Comparison of ENCODE assay signal across 27 cellular contexts in genomic region chr3:53426918-53427317, GRCh38.
DNase-seq lines count a peak whose midpoint lies in the region; TF ChIP-seq lines count a peak whose summit lies in the region.
"Had no signal": no experiment of that assay in that cellular context is flagged by ENCODE, and none has a peak within 500 bp of the region (broad histone marks: within the 10 kb centered on the region; RNA-seq: fewer than 3 reads in every experiment).

No MANE protein-coding gene starts in this region.

- H3K4me1 Mint-ChIP-seq in endothelial cell (ENCODE audit: unreplicated experiment) (no peaks in the 10 kb centered on the region), neural progenitor cell (no peaks in the 10 kb centered on the region), CD14-positive monocyte (no peaks in the 10 kb centered on the region)
- H3K4me1 Mint-ChIP-seq: activated naive CD8-positive, alpha-beta T cell treated with anti-CD3 and anti-CD28 coated beads, Interleukin-2, amount 50 U/mL, for 24 hours; CD8-positive, alpha-beta memory T cell; WTC11 had no signal

- no peaks in the 10 kb centered on the region for H3K9me3 ChIP-seq in Loucy (ENCODE audit: insufficient read depth, low read depth, low read length)
- H3K9me3 ChIP-seq in neural progenitor cell (ENCODE audit: low read depth), result no peaks in the 10 kb centered on the region
- H3K9me3 ChIP-seq: body of pancreas, SJCRH30 had no signal

- H4K20me1 ChIP-seq in Loucy (ENCODE audit: insufficient read depth, low read length, poor library complexity, severe bottlenecking) (no peaks in the 10 kb centered on the region), neural progenitor cell (ENCODE audit: low read depth) (no peaks in the 10 kb centered on the region)

- H3K9me3 Mint-ChIP-seq in endothelial cell (ENCODE audit: unreplicated experiment) (no peaks in the 10 kb centered on the region), neural progenitor cell (peaks cover 2% of the 10 kb centered on the region), CD14-positive monocyte (peaks cover 0 to 19% (median 10%) of the 10 kb centered on the region in 7 donors)
- H3K9me3 Mint-ChIP-seq: activated naive CD8-positive, alpha-beta T cell treated with anti-CD3 and anti-CD28 coated beads, Interleukin-2, amount 50 U/mL, for 24 hours; CD8-positive, alpha-beta memory T cell; T-helper 1 cell treated with Interleukin-12 subunit alpha and Interleukin-12 subunit beta and Interleukin-4 antibody, amounts not matched to agents 30 μg/mL and 1 μg/mL, for 36 hours; WTC11 had no signal

- DNase-seq in endothelial cell (ENCODE audit: low spot score), result peak; percentile 8
- no peak for DNase-seq in neural progenitor cell (ENCODE audit: low spot score)
- DNase-seq in CD14-positive monocyte (ENCODE audit: low spot score), result no peak
- no peak for DNase-seq in NAMALWA (ENCODE audit: low spot score)
- no peak for DNase-seq in GM19240 (ENCODE audit: insufficient read length, low spot score)
- DNase-seq in NCI-H774 (lab: John Stamatoyannopoulos, UW), result no peak
- DNase-seq: activated CD4-positive, alpha-beta T cell treated with anti-CD3 and anti-CD28 coated beads, Interleukin-2, amount 50 U/mL, for 4 hours; activated effector memory CD4-positive, alpha-beta T cell treated with anti-CD3 and anti-CD28 coated beads, Interleukin-2, amount 50 U/mL, for 16 hours; activated naive CD8-positive, alpha-beta T cell treated with anti-CD3 and anti-CD28 coated beads, Interleukin-2, amount 50 U/mL, for 24 hours; CD8-positive, alpha-beta memory T cell; DND-41; effector memory CD4-positive, alpha-beta T cell; GM23248; KBM-7; kidney glomerular epithelial cell; mesenchymal stem cell; MV-4-11; NCI-H187; PC-9; SJCRH30; stimulated activated CD4-positive, alpha-beta T cell treated with anti-CD3 and anti-CD28 coated beads, Interleukin-4, amount 100 ng/mL, for 24 hours; stimulated activated naive CD8-positive, alpha-beta T cell treated with anti-CD3 and anti-CD28 coated beads, Interleukin-15, Interleukin-2, amounts not matched to agents 100 U/mL and 50 U/mL, for 24 hours had no signal

- intact Hi-C loops in CD14-positive monocyte (cut with micrococcal nuclease), result no loop called here

- H3K4me3 ChIP-seq in Loucy (ENCODE audit: low read length, poor library complexity, severe bottlenecking) (no peak overlapping the region), neural progenitor cell (no peak overlapping the region)
- H3K4me3 ChIP-seq: body of pancreas, GM23248, PC-9, SJCRH30 had no signal

- H3K27me3 Mint-ChIP-seq in endothelial cell (ENCODE audit: unreplicated experiment), result peaks cover 3% of the 10 kb centered on the region
- H3K27me3 Mint-ChIP-seq in neural progenitor cell (ENCODE audit: insufficient read depth, low read depth), result peaks cover 11% of the 10 kb centered on the region
- peaks cover 2 to 12% (median 10%) of the 10 kb centered on the region in 3 donors for H3K27me3 Mint-ChIP-seq in CD14-positive monocyte (ENCODE audit: low read depth in 3 of 3)

- TF ChIP-seq CTCF in GM12872 (IDR thresholded peaks at IDR 0.05; ENCODE audit: insufficient read depth, low read depth, low read length) (0 out of 3 replicates have a peak, but pooled peaks have one; percentile 12), Loucy (conservative IDR thresholded peaks at IDR 0.05; ENCODE audit: low read length) (0 out of 2 replicates have a peak, but pooled peaks have one; percentile 12), endothelial cell (IDR thresholded peaks at IDR 0.05; ENCODE audit: unreplicated experiment) (peak; percentile 16), neural progenitor cell (IDR thresholded peaks at IDR 0.05) (peak; percentile 8), CD14-positive monocyte (IDR thresholded peaks at IDR 0.05) (no peak)

- H3K27me3 ChIP-seq in Loucy (ENCODE audit: insufficient read depth, low read length, poor library complexity, severe bottlenecking) (no peaks in the 10 kb centered on the region), neural progenitor cell (no peaks in the 10 kb centered on the region)
- H3K27me3 ChIP-seq: body of pancreas had no signal

- H3F3A ChIP-seq in Loucy (ENCODE audit: low read depth) (no peaks in the 10 kb centered on the region), neural progenitor cell (ENCODE audit: low read depth) (no peaks in the 10 kb centered on the region)

- H2AFZ ChIP-seq in Loucy (ENCODE audit: low read length), result no peak overlapping the region
- H2AFZ ChIP-seq in neural progenitor cell (replicated peaks), result no peak overlapping the region
- H2AFZ ChIP-seq: GM23248, PC-9 had no signal

- H3K36me3 ChIP-seq in Loucy (ENCODE audit: insufficient read depth, low read length) (no peaks in the 10 kb centered on the region), neural progenitor cell (no peaks in the 10 kb centered on the region)
- H3K36me3 ChIP-seq: SJCRH30 had no signal

- H3K4me3 Mint-ChIP-seq in endothelial cell (ENCODE audit: unreplicated experiment) (no peak overlapping the region), neural progenitor cell (no peak overlapping the region), CD14-positive monocyte (no peak overlapping the region)
- H3K4me3 Mint-ChIP-seq: activated naive CD8-positive, alpha-beta T cell treated with anti-CD3 and anti-CD28 coated beads, Interleukin-2, amount 50 U/mL, for 24 hours; CD8-positive, alpha-beta memory T cell; T-helper 1 cell treated with Interleukin-12 subunit alpha and Interleukin-12 subunit beta and Interleukin-4 antibody, amounts not matched to agents 30 μg/mL and 1 μg/mL, for 36 hours; WTC11 had no signal

- H3K4me2 ChIP-seq in Loucy (ENCODE audit: low read depth, low read length, poor library complexity, severe bottlenecking) (no peak overlapping the region), neural progenitor cell (no peak overlapping the region)
- H3K4me2 ChIP-seq: PC-9 had no signal

- H3K9ac ChIP-seq in Loucy (ENCODE audit: low read depth, low read length, poor library complexity, severe bottlenecking) (no peak overlapping the region), neural progenitor cell (no peak overlapping the region)
- H3K9ac ChIP-seq: GM23248 had no signal

- no peaks in the 10 kb centered on the region for H3K79me2 ChIP-seq in Loucy (ENCODE audit: insufficient read depth, low read length)
- no peaks in the 10 kb centered on the region for H3K79me2 ChIP-seq in neural progenitor cell (ENCODE audit: low read depth)

- H3K36me3 Mint-ChIP-seq in endothelial cell (ENCODE audit: low read depth, unreplicated experiment) (no peaks in the 10 kb centered on the region), neural progenitor cell (no peaks in the 10 kb centered on the region), CD14-positive monocyte (no peaks in the 10 kb centered on the region)
- H3K36me3 Mint-ChIP-seq: CD8-positive, alpha-beta memory T cell; WTC11 had no signal

- no peaks in the 10 kb centered on the region for H3K4me1 ChIP-seq in Loucy (ENCODE audit: insufficient read depth, low read length, poor library complexity, severe bottlenecking)
- no peaks in the 10 kb centered on the region for H3K4me1 ChIP-seq in neural progenitor cell
- H3K4me1 ChIP-seq: body of pancreas, SJCRH30 had no signal

- no peak overlapping the region for H3K27ac ChIP-seq in neural progenitor cell
- H3K27ac ChIP-seq: body of pancreas, GM23248, PC-9, SJCRH30 had no signal

- no peaks in the 10 kb centered on the region for H3K9me2 ChIP-seq in Loucy (replicated peaks; ENCODE audit: low read depth, low read length)

- H3K27ac Mint-ChIP-seq in endothelial cell (ENCODE audit: unreplicated experiment) (no peak overlapping the region), neural progenitor cell (no peak overlapping the region), CD14-positive monocyte (no peak overlapping the region)
- H3K27ac Mint-ChIP-seq: activated naive CD8-positive, alpha-beta T cell treated with anti-CD3 and anti-CD28 coated beads, Interleukin-2, amount 50 U/mL, for 24 hours; CD8-positive, alpha-beta memory T cell; T-helper 1 cell treated with Interleukin-12 subunit alpha and Interleukin-12 subunit beta and Interleukin-4 antibody, amounts not matched to agents 30 μg/mL and 1 μg/mL, for 36 hours; WTC11 had no signal
